In the genomic region with DNA sequence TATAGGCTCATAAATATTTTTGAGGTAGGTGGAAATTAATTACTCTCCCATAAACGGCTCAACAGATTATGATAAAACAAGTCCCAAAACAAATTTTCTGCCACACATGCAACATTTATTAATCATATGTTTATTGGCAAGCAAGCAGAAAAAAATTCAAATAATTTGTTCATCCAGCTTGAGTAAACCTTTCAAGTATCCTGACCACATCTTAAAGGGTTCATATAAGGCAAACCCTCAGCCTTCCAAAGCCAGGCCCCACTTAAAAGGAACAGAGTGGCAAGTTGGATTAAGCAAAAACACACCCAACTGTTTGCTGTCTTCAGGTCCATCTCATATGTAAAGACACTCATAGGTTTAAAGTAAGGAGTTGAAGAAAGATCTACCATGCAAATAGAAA, we compare ENCODE assay signal across 24 cellular contexts.
"Had no signal": no experiment of that assay in that cellular context is flagged by ENCODE, and none has a peak within 500 bp of the region (broad histone marks: within the 10 kb centered on the region; RNA-seq: fewer than 3 reads in every experiment).

No MANE protein-coding gene starts in this region.

- H3K27me3 ChIP-seq: dorsolateral prefrontal cortex, gastrocnemius medialis, neural progenitor cell, right lobe of liver, testis, tibial artery had no signal

- H3K36me3 Mint-ChIP-seq: mesothelial cell of epicardium; naive B cell; neural progenitor cell; stimulated activated effector memory CD8-positive, alpha-beta T cell treated with anti-CD3 and anti-CD28 coated beads, Interleukin-12 subunit alpha, Interleukin-12 subunit beta, amount 100 ng/mL, for 72 hours; type B pancreatic cell had no signal

- ATAC-seq: gastrocnemius medialis; left lobe of liver; mucosa of descending colon; right lobe of liver; stimulated activated effector memory CD8-positive, alpha-beta T cell treated with anti-CD3 and anti-CD28 coated beads, Interleukin-12 subunit alpha, Interleukin-12 subunit beta, amount 100 ng/mL, for 72 hours had no signal

- H3K27ac ChIP-seq: neural progenitor cell, parathyroid adenoma, right lobe of liver, testis, tibial artery had no signal

- H3K4me1 Mint-ChIP-seq: naive B cell; nephron; neural progenitor cell; stimulated activated effector memory CD8-positive, alpha-beta T cell treated with anti-CD3 and anti-CD28 coated beads, Interleukin-12 subunit alpha, Interleukin-12 subunit beta, amount 100 ng/mL, for 72 hours had no signal

- H3K36me3 ChIP-seq: gastrocnemius medialis, neural progenitor cell, right lobe of liver, tibial artery had no signal

- H3K4me3 ChIP-seq: dorsolateral prefrontal cortex, gastrocnemius medialis, mucosa of descending colon, neural progenitor cell, right lobe of liver, testis, tibial artery had no signal

- H3K9me3 Mint-ChIP-seq: naive B cell, nephron, neural progenitor cell, type B pancreatic cell had no signal

- H3K4me3 Mint-ChIP-seq: mesothelial cell of epicardium; naive B cell; nephron; neural progenitor cell; stimulated activated effector memory CD8-positive, alpha-beta T cell treated with anti-CD3 and anti-CD28 coated beads, Interleukin-12 subunit alpha, Interleukin-12 subunit beta, amount 100 ng/mL, for 72 hours; type B pancreatic cell had no signal

- H3K9me3 ChIP-seq: gastrocnemius medialis, right lobe of liver, testis, tibial artery had no signal

- H3K4me1 ChIP-seq: gastrocnemius medialis, neural progenitor cell, parathyroid adenoma, right lobe of liver, testis, tibial artery had no signal

- H3K27me3 Mint-ChIP-seq: naive B cell, progenitor cell of endocrine pancreas, type B pancreatic cell had no signal

- H2AFZ ChIP-seq: neural progenitor cell, parathyroid adenoma had no signal

- H3K27ac Mint-ChIP-seq: mesothelial cell of epicardium; naive B cell; nephron; neural progenitor cell; progenitor cell of endocrine pancreas; stimulated activated effector memory CD8-positive, alpha-beta T cell treated with anti-CD3 and anti-CD28 coated beads, Interleukin-12 subunit alpha, Interleukin-12 subunit beta, amount 100 ng/mL, for 72 hours; type B pancreatic cell had no signal

- H3K79me2 ChIP-seq: parathyroid adenoma had no signal

- H3K9ac ChIP-seq: neural progenitor cell, parathyroid adenoma had no signal

- DNase-seq: cerebellar nuclear complex; dorsolateral prefrontal cortex; effector CD4-positive, alpha-beta T cell; gastrocnemius medialis; head of caudate nucleus; kidney; mesenchymal stem cell; mucosa of descending colon; naive B cell; right lobe of liver; stimulated activated CD4-positive, alpha-beta T cell treated with anti-CD3 and anti-CD28 coated beads, Interleukin-2, amount 100 ng/mL, for 24 hours; stimulated activated CD4-positive, alpha-beta T cell treated with anti-CD3 and anti-CD28 coated beads, Interleukin-4, amount 100 ng/mL, for 24 hours; stimulated activated naive CD4-positive, alpha-beta T cell treated with Interleukin-2 at 50 U/mL for 16 hours; substantia nigra; testis; tibial artery had no signal

- H3K4me2 ChIP-seq: neural progenitor cell had no signal
